ENCODE assay signal across 9 cellular contexts in genomic region chr9:129142115-129142514, GRCh38. TPM values are rescaled to one million over a fixed set of nuclear protein-coding genes. Genes with fewer than 3 reads are reported as not detected.
DNase-seq lines count a peak whose midpoint lies in the region; ATAC-seq, FAIRE-seq and TF ChIP-seq lines count a peak whose summit lies in the region.
"Had no signal": no experiment of that assay in that cellular context is flagged by ENCODE, and none has a peak within 500 bp of the region (broad histone marks: within the 10 kb centered on the region; RNA-seq: fewer than 3 reads in every experiment).

No MANE protein-coding gene starts in this region.

- H3K27ac Mint-ChIP-seq in MCF 10A (ENCODE audit: low read depth, unreplicated experiment): no peak overlapping the region

- no peaks in the 10 kb centered on the region for H3K27me3 ChIP-seq in breast epithelium
- H3K27me3 ChIP-seq in K562 (ENCODE audit: control insufficient read depth in 2 of 2, insufficient read depth in 2 of 2, low read length in 2 of 2): no peaks in the 10 kb centered on the region
- H3K27me3 ChIP-seq in transverse colon: no peaks in the 10 kb centered on the region

- peaks cover 17% of the 10 kb centered on the region for H3K79me2 ChIP-seq in K562 (ENCODE audit: control insufficient read depth, insufficient read depth, low read length)

- TF ChIP-seq POLR2A in breast epithelium (IDR thresholded peaks at IDR 0.05) (no peak), K562 (conservative IDR thresholded peaks at IDR 0.05) (no peak), transverse colon (IDR thresholded peaks at IDR 0.05) (no peak)

- CTCF ChIA-PET in MCF 10A (lab: Yijun Ruan, JAX): interaction anchor here (0.7 to 9.2 kb wide), 18 partner anchors 8 to 1078 kb away, joined by 3 to 103 read pairs (median 5); partner anchors contain the start of gene NTMT1
- CTCF ChIA-PET in K562 (lab: Yijun Ruan, JAX; ENCODE audit: low intra/inter-chr PET ratio): interaction anchor here (4.5 kb wide), 1 partner anchor 469 kb away, joined by 53 read pairs; no protein-coding TSS in a partner anchor

- no peak overlapping the region for H3K4me3 Mint-ChIP-seq in MCF 10A (ENCODE audit: unreplicated experiment)

- H3K27ac ChIP-seq in breast epithelium (peak overlapping the region; percentile 98 to 100), K562 (ENCODE audit: extremely low read depth, low read depth, low read length) (no peak overlapping the region), mesodermal cell (ENCODE audit: low read depth, low read length, severe bottlenecking) (peak overlapping the region; percentile 100), transverse colon (peak overlapping the region; percentile 99 to 100 (median 100))

- POLR2A ChIA-PET in MCF 10A (lab: Yijun Ruan, JAX): interaction anchor here (0.5 to 5.7 kb wide), 8 partner anchors 15 to 488 kb away, joined by 3 to 154 read pairs (median 4); partner anchors contain the start of genes ENDOG, IER5L and NTMT1
- POLR2A ChIA-PET in K562 (lab: Yijun Ruan, JAX): interaction anchor here (1.0 to 2.1 kb wide), 7 partner anchors 9 to 466 kb away, joined by 3 to 6 read pairs (median 4); partner anchors contain the start of gene PTPA

- H3K4me1 ChIP-seq in breast epithelium (peaks cover 46 to 60% of the 10 kb centered on the region in 2 donors), K562 (replicated peaks in 1 of 2; ENCODE audit: control insufficient read depth in 2 of 2, insufficient read depth in 2 of 2, low read length in 2 of 2) (peaks cover 30 to 62% of the 10 kb centered on the region in 2 experiments), mesodermal cell (ENCODE audit: control insufficient read depth, insufficient read depth, low read length, poor library complexity, severe bottlenecking) (peaks cover 88% of the 10 kb centered on the region), transverse colon (peaks cover 53 to 90% (median 79%) of the 10 kb centered on the region in 4 donors)

- 93% methylated on average over 5 of the region's 8 CpGs for WGBS in K562 (ENCODE audit: insufficient coverage, low coverage, missing lambda C conversion rate)
- 90 to 97% methylated on average over 7 of the region's 8 CpGs for WGBS in mesodermal cell (ENCODE audit: insufficient coverage in 2 of 2), 2 experiments
- 72% methylated on average over 8 of the region's 8 CpGs; no CpG with 5 or more reads in 1 of the 2 donors for WGBS in transverse colon (ENCODE audit: low coverage in 1 of 2), 2 donors

- intact Hi-C loops in breast epithelium (cut with DNase I; ENCODE audit: low total_unique reads): no loop called here
- intact Hi-C loops in MCF 10A (cut with micrococcal nuclease): no loop called here
- intact Hi-C loops in K562 (cut with micrococcal nuclease): no loop called here
- intact Hi-C loops in transverse colon (cut with DNase I; ENCODE audit: low total_unique reads): loop anchor here (5.0 kb wide), 2 partner anchors 35 to 350 kb away; partner anchors contain the start of gene IER5L

- H3K9ac ChIP-seq in K562 (ENCODE audit: insufficient read depth in 1 of 2, low read depth in 2 of 2, low read length in 2 of 2): 0 out of 4 replicates have a peak overlapping the region, but pooled peaks of 1 of the 2 experiments have one; percentile 6

- H3K9me1 ChIP-seq in K562 (ENCODE audit: control insufficient read depth, insufficient read depth, low read length): no peaks in the 10 kb centered on the region

- DNase-seq in breast epithelium (ENCODE audit: low spot score in 2 of 2): no peak
- no peak for DNase-seq in MCF 10A (ENCODE audit: unreplicated experiment)
- DNase-seq in K562 (ENCODE audit: extremely low read depth in 1 of 4, low spot score in 3 of 4): no peak
- DNase-seq in transverse colon: no peak
- no peak for DNase-seq in NCI-H2171 (lab: John Stamatoyannopoulos, UW)

- H3K4me1 Mint-ChIP-seq in MCF 10A (ENCODE audit: insufficient read depth, unreplicated experiment): peaks cover 30% of the 10 kb centered on the region

- H3K9me3 Mint-ChIP-seq in MCF 10A (ENCODE audit: unreplicated experiment): no peaks in the 10 kb centered on the region
- H3K9me3 Mint-ChIP-seq: activated naive CD4-positive, alpha-beta T cell treated with anti-CD3 and anti-CD28 coated beads, Interleukin-2, amount 50 U/mL, for 24 hours had no signal

- ATAC-seq in K562 (no peak), GM19328 (IDR thresholded peaks at IDR 0.05; ENCODE audit: unreplicated experiment) (no peak), HG03469 (IDR thresholded peaks at IDR 0.05; ENCODE audit: unreplicated experiment) (no peak)

- H3K9me3 ChIP-seq in breast epithelium (no peaks in the 10 kb centered on the region), K562 (replicated peaks; ENCODE audit: control insufficient read depth, insufficient read depth, low read depth, low read length) (no peaks in the 10 kb centered on the region), mesodermal cell (ENCODE audit: control insufficient read depth, low read length) (no peaks in the 10 kb centered on the region), transverse colon (no peaks in the 10 kb centered on the region)

- no TSS peak for BruUV-seq in MCF 10A (replicated peaks; lab: Mats Ljungman, UMichigan)
- BruUV-seq in K562 (replicated peaks; lab: Mats Ljungman, UMichigan): no TSS peak

- no peak overlapping the region for H3K4me2 ChIP-seq in K562 (ENCODE audit: insufficient read depth, low read length)

- no peak overlapping the region for H2AFZ ChIP-seq in K562 (ENCODE audit: low read depth, low read length)

- H3K36me3 ChIP-seq in breast epithelium (no peaks in the 10 kb centered on the region), K562 (ENCODE audit: control insufficient read depth, insufficient read depth, low read length) (peaks cover 61% of the 10 kb centered on the region; the same call in 2 of the 3 replicates), mesodermal cell (ENCODE audit: control insufficient read depth, insufficient read depth, low read length) (peaks cover 26% of the 10 kb centered on the region), transverse colon (no peaks in the 10 kb centered on the region)

- no peak for FAIRE-seq in K562 (lab: Jason Lieb, UNC)

- no peaks in the 10 kb centered on the region for H3K27me3 Mint-ChIP-seq in MCF 10A (ENCODE audit: insufficient read depth, unreplicated experiment)
- H3K27me3 Mint-ChIP-seq: activated naive CD4-positive, alpha-beta T cell treated with anti-CD3 and anti-CD28 coated beads, Interleukin-2, amount 50 U/mL, for 24 hours had no signal

- no peaks in the 10 kb centered on the region for H4K20me1 ChIP-seq in K562 (replicated peaks; ENCODE audit: control insufficient read depth, insufficient read depth, low read length)

- no peak for TF ChIP-seq RAD21 in K562 (CRISPR knock-in tag; conservative IDR thresholded peaks at IDR 0.05 in 1 of 2, IDR thresholded peaks at IDR 0.05 in 1 of 2)

- H3K4me3 ChIP-seq in breast epithelium: peak overlapping the region in 2 of 3 donors; percentile 53 to 59
- H3K4me3 ChIP-seq in K562: no peak overlapping the region
- H3K4me3 ChIP-seq in mesodermal cell (ENCODE audit: extremely low read depth, insufficient read depth, low read length, poor library complexity, severe bottlenecking): no peak overlapping the region
- H3K4me3 ChIP-seq in transverse colon: peak overlapping the region in 1 of 4 donors; percentile 46

- TF ChIP-seq CTCF in breast epithelium (IDR thresholded peaks at IDR 0.05) (no peak), MCF 10A (IDR thresholded peaks at IDR 0.05; ENCODE audit: unreplicated experiment) (no peak), K562 (IDR thresholded peaks at IDR 0.05 in 2 of 3, conservative IDR thresholded peaks at IDR 0.05 in 1 of 3; ENCODE audit: insufficient read depth in 2 of 3, low read depth in 1 of 3, low read length in 3 of 3) (no peak), transverse colon (IDR thresholded peaks at IDR 0.05) (no peak)

- TF ChIP-seq EP300 in K562 (IDR thresholded peaks at IDR 0.05; ENCODE audit: low read length) (no peak), transverse colon (IDR thresholded peaks at IDR 0.05; ENCODE audit: low read depth) (no peak)

- peaks cover 20% of the 10 kb centered on the region for H3K36me3 Mint-ChIP-seq in MCF 10A (ENCODE audit: insufficient read depth, unreplicated experiment)
- H3K36me3 Mint-ChIP-seq: activated naive CD4-positive, alpha-beta T cell treated with anti-CD3 and anti-CD28 coated beads, Interleukin-2, amount 50 U/mL, for 24 hours had no signal

- in situ Hi-C loops in K562 (cut with MboI): no loop called here
- in situ Hi-C loops in transverse colon (cut with MboI; ENCODE audit: low pct_ligation_motif_present in 1 of 4, low pct_unique_long_range_greater_than_20kb in 1 of 4, low sequenced_read_pairs in 3 of 4): loop anchor here in 2 of 4 donors (25.0 kb wide), 1 partner anchor 645 kb away; no protein-coding TSS in a partner anchor

RNA-seq across cellular contexts. Expression of gene PTPA, which starts 30.9 kb away (rescaled TPM):
- total RNA-seq in breast epithelium (10 to 100 TPM; 34.2 to 83.4 (median 71.1) TPM), MCF 10A (2022) (90.8 and 91.8 TPM in 2 replicates), K562 (2014; rRNA removed) (87.7 and 122 TPM in 2 replicates), K562 (2014; rRNA removed; fragmentation: Illumina TruSeq; extraction: Trizol) (54.0 and 58.6 TPM in 2 replicates), K562 (2015; rRNA removed; fragmentation: Illumina TruSeq; extraction: Trizol) (73.0 and 77.4 TPM in 2 replicates), K562 (2021) (109 and 119 TPM in 2 replicates), transverse colon (100 to 1,000 TPM in 1 of 4 donors, 10 to 100 TPM in 3; 37.4 to 241 (median 66.5) TPM)
- total RNA-seq in K562 (2011; cell fraction: chromatin; rRNA removed; ENCODE audit: low replicate concordance): 42.2 and 97.6 TPM in 2 replicates
- 57.8 and 60.5 TPM in 2 replicates for total RNA-seq in K562 (2011; cell fraction: nucleolus; rRNA removed)
- 50.5 and 57.4 TPM in 2 replicates for total RNA-seq in K562 (2011; cell fraction: nucleoplasm; rRNA removed)
- polyA plus RNA-seq in K562 (2011; rRNA removed) (106 and 121 TPM in 2 replicates), K562 (2014; fragmentation: Illumina TruSeq; extraction: Trizol) (72.6 and 83.7 TPM in 2 replicates), K562 (2014; fragmentation: Nextera tagmentation; extraction: Ambion mirVana) (1 to 10 TPM; 1.7 to 3.4 TPM), K562 (2014; rRNA removed) (60.6 and 66.3 TPM in 2 replicates)
- polyA plus RNA-seq in K562 (2011; cell fraction: cytosol; rRNA removed): 85.0 and 104 TPM in 2 replicates
- 59.1 and 61.5 TPM in 2 replicates for polyA plus RNA-seq in K562 (2011; cell fraction: nucleus; rRNA removed)
- polyA plus RNA-seq in K562 (2012): 76.9 and 94.0 TPM in 2 replicates
- 99.5 and 120 TPM in 2 replicates for polyA minus RNA-seq in K562 (2011; rRNA and poly(A)+ RNA removed)
- polyA minus RNA-seq in K562 (2011; cell fraction: cytosol; rRNA and poly(A)+ RNA removed): 61.5 and 61.9 TPM in 2 replicates
- 15.3 and 28.9 TPM in 2 replicates for polyA minus RNA-seq in K562 (2011; cell fraction: nucleus; rRNA and poly(A)+ RNA removed)
- polyA plus RNA-seq in mesodermal cell (2013, experiment 1 of 2): 128 TPM
- 108 TPM for polyA plus RNA-seq in mesodermal cell (2013, experiment 2 of 2)

RNA-seq across cellular contexts. Expression of gene CRAT, which starts 31.5 kb away (rescaled TPM):
- total RNA-seq in breast epithelium (10 to 100 TPM; 18.7 to 74.7 (median 35.7) TPM), MCF 10A (2022) (14.5 and 17.0 TPM in 2 replicates), K562 (2014; rRNA removed) (8.2 and 10.1 TPM in 2 replicates), K562 (2014; rRNA removed; fragmentation: Illumina TruSeq; extraction: Trizol) (2.7 and 3.7 TPM in 2 replicates), K562 (2015; rRNA removed; fragmentation: Illumina TruSeq; extraction: Trizol) (4.7 and 4.8 TPM in 2 replicates), K562 (2021) (13.8 and 14.8 TPM in 2 replicates), transverse colon (100 to 1,000 TPM; 124 to 161 (median 136) TPM)
- 9.6 and 13.0 TPM in 2 replicates for total RNA-seq in K562 (2011; cell fraction: chromatin; rRNA removed; ENCODE audit: low replicate concordance)
- total RNA-seq in K562 (2011; cell fraction: nucleolus; rRNA removed): 6.7 and 10.3 TPM in 2 replicates
- 6.0 and 8.1 TPM in 2 replicates for total RNA-seq in K562 (2011; cell fraction: nucleoplasm; rRNA removed)
- polyA plus RNA-seq in K562 (2011; rRNA removed) (5.4 and 9.6 TPM in 2 replicates), K562 (2014; fragmentation: Illumina TruSeq; extraction: Trizol) (7.4 and 11.7 TPM in 2 replicates), K562 (2014; fragmentation: Nextera tagmentation; extraction: Ambion mirVana) (under 1 TPM; 0.20 to 0.67 TPM), K562 (2014; rRNA removed) (6.2 and 6.3 TPM in 2 replicates)
- polyA plus RNA-seq in K562 (2011; cell fraction: cytosol; rRNA removed): 8.6 and 11.9 TPM in 2 replicates
- 12.2 and 15.8 TPM in 2 replicates for polyA plus RNA-seq in K562 (2011; cell fraction: nucleus; rRNA removed)
- polyA plus RNA-seq in K562 (2012): 10.9 and 22.6 TPM in 2 replicates
- polyA minus RNA-seq in K562 (2011; rRNA and poly(A)+ RNA removed): 5.0 and 5.1 TPM in 2 replicates
- 7.5 and 12.5 TPM in 2 replicates for polyA minus RNA-seq in K562 (2011; cell fraction: cytosol; rRNA and poly(A)+ RNA removed)
- polyA minus RNA-seq in K562 (2011; cell fraction: nucleus; rRNA and poly(A)+ RNA removed): 2.2 and 4.3 TPM in 2 replicates
- 27.2 TPM for polyA plus RNA-seq in mesodermal cell (2013, experiment 1 of 2)
- polyA plus RNA-seq in mesodermal cell (2013, experiment 2 of 2): 24.9 TPM

RNA-seq across cellular contexts. Expression of gene IER5L, which starts 35.9 kb away (rescaled TPM):
- total RNA-seq in breast epithelium (10 to 100 TPM in 2 of 3 donors, 1 to 10 TPM in 1; 4.3 to 18.4 (median 18.1) TPM), MCF 10A (2022) (11.9 and 13.4 TPM in 2 replicates), K562 (2014; rRNA removed) (11.9 and 13.6 TPM in 2 replicates), K562 (2014; rRNA removed; fragmentation: Illumina TruSeq; extraction: Trizol) (0.19 and 0.22 TPM in 2 replicates), K562 (2015; rRNA removed; fragmentation: Illumina TruSeq; extraction: Trizol) (0.76 and 1.3 TPM in 2 replicates), K562 (2021) (4.9 and 5.7 TPM in 2 replicates), transverse colon (1 to 10 TPM; 1.8 to 6.5 (median 5.2) TPM)
- 0.25 and 1.5 TPM in 2 replicates for total RNA-seq in K562 (2011; cell fraction: chromatin; rRNA removed; ENCODE audit: low replicate concordance)
- 2.9 and 4.7 TPM in 2 replicates for total RNA-seq in K562 (2011; cell fraction: nucleolus; rRNA removed)
- total RNA-seq in K562 (2011; cell fraction: nucleoplasm; rRNA removed): 1.9 and 2.3 TPM in 2 replicates
- polyA plus RNA-seq in K562 (2011; rRNA removed) (0.52 and 1.6 TPM in 2 replicates), K562 (2014; fragmentation: Illumina TruSeq; extraction: Trizol) (0.25 and 0.29 TPM in 2 replicates), K562 (2014; fragmentation: Nextera tagmentation; extraction: Ambion mirVana) (under 1 TPM; 0.14 to 0.18 TPM), K562 (2014; rRNA removed) (4.0 and 4.7 TPM in 2 replicates)
- 2.4 and 5.6 TPM in 2 replicates for polyA plus RNA-seq in K562 (2011; cell fraction: cytosol; rRNA removed)
- polyA plus RNA-seq in K562 (2011; cell fraction: nucleus; rRNA removed): 4.3 and 4.5 TPM in 2 replicates
- 1.6 and 2.5 TPM in 2 replicates for polyA plus RNA-seq in K562 (2012)
- 0.32 and 0.48 TPM in 2 replicates for polyA minus RNA-seq in K562 (2011; rRNA and poly(A)+ RNA removed)
- polyA minus RNA-seq in K562 (2011; cell fraction: cytosol; rRNA and poly(A)+ RNA removed): 1.7 and 3.7 TPM in 2 replicates
- polyA minus RNA-seq in K562 (2011; cell fraction: nucleus; rRNA and poly(A)+ RNA removed): 3.2 and 4.7 TPM in 2 replicates
- 75.6 TPM for polyA plus RNA-seq in mesodermal cell (2013, experiment 1 of 2)
- polyA plus RNA-seq in mesodermal cell (2013, experiment 2 of 2): 55.6 TPM

Comparison
In these comparisons a context has a peak if more than half of its experiments do, and no peak if none do; other contexts are left out.
1. H3K4me3 ChIP-seq: peak in breast epithelium (2 of 3); none in K562 (single experiment) and mesodermal cell (single experiment).